In the genomic region with DNA sequence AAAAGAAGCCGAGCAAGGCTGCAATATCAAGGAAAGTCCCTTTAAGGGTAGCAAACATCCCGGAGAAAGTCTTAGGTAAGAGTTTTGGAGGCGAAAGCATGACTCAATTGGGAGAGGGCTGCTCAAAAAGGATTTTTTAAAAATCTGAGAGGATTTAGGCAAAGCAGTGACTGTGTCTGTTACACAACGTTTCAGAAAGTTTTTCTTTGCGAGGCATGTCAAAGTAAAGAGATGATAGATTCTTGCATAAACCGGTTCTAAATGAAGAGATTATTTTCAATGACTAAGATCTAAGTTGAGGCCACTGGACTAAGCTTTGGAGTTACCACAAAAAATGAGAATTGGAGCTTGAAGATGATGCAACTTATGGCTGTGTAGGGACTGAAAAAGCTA, we compare ENCODE assay signal across 14 cellular contexts. TPM values are rescaled to one million over a fixed set of nuclear protein-coding genes. Genes with fewer than 3 reads are reported as not detected.
A peak's percentile ranks its signal among the peaks of the same experiment; 100 is the strongest.
DNase-seq lines count a peak whose midpoint lies in the region; ATAC-seq and TF ChIP-seq lines count a peak whose summit lies in the region.
"Had no signal": no experiment of that assay in that cellular context is flagged by ENCODE, and none has a peak within 500 bp of the region (broad histone marks: within the 10 kb centered on the region; RNA-seq: fewer than 3 reads in every experiment).

No MANE protein-coding gene starts in this region.

- no peaks in the 10 kb centered on the region for H3K79me2 ChIP-seq in osteoblast (ENCODE audit: insufficient read depth, low read length)
- no peaks in the 10 kb centered on the region for H3K79me2 ChIP-seq in OCI-LY7 (ENCODE audit: insufficient read depth, low read depth, low read length)

- peak overlapping the region in 4 of 7 donors; percentile 3 to 52 (median 6) for H3K27ac Mint-ChIP-seq in CD14-positive monocyte
- H3K27ac Mint-ChIP-seq: activated CD4-positive, alpha-beta memory T cell treated with anti-CD3 and anti-CD28 coated beads, Interleukin-2, amount 10 ng/mL, durations not matched to agents 7 days and 5 days; activated naive CD4-positive, alpha-beta T cell treated with anti-CD3 and anti-CD28 coated beads for 36 hours; CD8-positive, alpha-beta T cell; T-helper 1 cell treated with Interleukin-12 subunit alpha and Interleukin-12 subunit beta and Interleukin-4 antibody, amounts not matched to agents 30 μg/mL and 1 μg/mL, for 36 hours had no signal

- H3K4me3 ChIP-seq in epithelial cell of esophagus (ENCODE audit: low read length) (no peak overlapping the region), osteoblast (ENCODE audit: insufficient read depth, low read length) (peak overlapping the region; percentile 40), OCI-LY7 (ENCODE audit: low read depth, low read length, poor library complexity, severe bottlenecking) (no peak overlapping the region), Peyer's patch (no peak overlapping the region)
- H3K4me3 ChIP-seq: upper lobe of left lung had no signal

- H4K20me1 ChIP-seq in osteoblast (ENCODE audit: insufficient read depth, low read length) (no peaks in the 10 kb centered on the region), OCI-LY7 (ENCODE audit: insufficient read depth, low read length) (no peaks in the 10 kb centered on the region)

- DNase-seq in CD14-positive monocyte (ENCODE audit: low spot score) (no peak), NOMO-1 treated with dmso at 0.1 percent for 144 hours (lab: John Stamatoyannopoulos, UW; ENCODE audit: unreplicated experiment) (peak; percentile 55), epithelial cell of esophagus (ENCODE audit: low read depth) (peak; percentile 71), osteoblast (ENCODE audit: insufficient read length, low spot score, missing footprints) (peak; percentile 84), OCI-LY7 (ENCODE audit: low spot score) (no peak), Peyer's patch (no peak)
- DNase-seq: activated CD4-positive, alpha-beta memory T cell treated with anti-CD3 and anti-CD28 coated beads, Interleukin-2, amount 10 ng/mL, durations not matched to agents 7 days and 5 days; activated naive CD4-positive, alpha-beta T cell treated with anti-CD3 and anti-CD28 coated beads for 36 hours; CD8-positive, alpha-beta T cell; NCI-H1048; upper lobe of left lung had no signal

- H3K27ac ChIP-seq in osteoblast (ENCODE audit: low read depth, low read length) (peak overlapping the region; percentile 58), OCI-LY7 (ENCODE audit: low read depth, low read length, poor library complexity, severe bottlenecking) (no peak overlapping the region), Peyer's patch (no peak overlapping the region)
- H3K27ac ChIP-seq: upper lobe of left lung had no signal

- H3K4me2 ChIP-seq in osteoblast (ENCODE audit: insufficient read depth, low read length) (peak overlapping the region; percentile 73), OCI-LY7 (ENCODE audit: low read length) (no peak overlapping the region)

- no peaks in the 10 kb centered on the region for H3K9me3 ChIP-seq in osteoblast (ENCODE audit: low read depth, low read length)
- H3K9me3 ChIP-seq in OCI-LY7 (ENCODE audit: low read length), result no peaks in the 10 kb centered on the region
- no peaks in the 10 kb centered on the region for H3K9me3 ChIP-seq in Peyer's patch
- H3K9me3 ChIP-seq: upper lobe of left lung had no signal

- intact Hi-C loops in CD14-positive monocyte (cut with micrococcal nuclease), result no loop called here
- intact Hi-C loops in OCI-LY7 (cut with micrococcal nuclease; ENCODE audit: unreplicated experiment), result no loop called here

- H3K36me3 Mint-ChIP-seq in CD14-positive monocyte, result no peaks in the 10 kb centered on the region
- H3K36me3 Mint-ChIP-seq: CD8-positive, alpha-beta T cell had no signal

- H2AFZ ChIP-seq in osteoblast (ENCODE audit: low read length) (peak overlapping the region; percentile 61), OCI-LY7 (ENCODE audit: low read length) (no peak overlapping the region)

- no peak for ATAC-seq in GM21576 (IDR thresholded peaks at IDR 0.05; ENCODE audit: unreplicated experiment)
- ATAC-seq in GM21390 (IDR thresholded peaks at IDR 0.05; ENCODE audit: unreplicated experiment), result no peak
- ATAC-seq: CD8-positive, alpha-beta T cell had no signal

- TF ChIP-seq POLR2A in Peyer's patch (IDR thresholded peaks at IDR 0.05), result no peak

- H3K27me3 ChIP-seq in osteoblast (ENCODE audit: insufficient read depth, low read length), result no peaks in the 10 kb centered on the region
- no peaks in the 10 kb centered on the region for H3K27me3 ChIP-seq in Peyer's patch
- H3K27me3 ChIP-seq: upper lobe of left lung had no signal

- no TSS peak for BruUV-seq in OCI-LY7 (replicated peaks; lab: Mats Ljungman, UMichigan)

- TF ChIP-seq CTCF in CD14-positive monocyte (IDR thresholded peaks at IDR 0.05) (no peak), epithelial cell of esophagus (IDR thresholded peaks at IDR 0.05; ENCODE audit: insufficient read depth, low read depth, low read length, missing control alignments) (no peak), osteoblast (IDR thresholded peaks at IDR 0.05; ENCODE audit: extremely low read depth, low read depth, low read length) (no peak), OCI-LY7 (conservative IDR thresholded peaks at IDR 0.05; ENCODE audit: low read length) (no peak), Peyer's patch (IDR thresholded peaks at IDR 0.05) (no peak)

- H3K4me1 ChIP-seq in osteoblast (ENCODE audit: insufficient read depth, low read length) (peaks cover 27% of the 10 kb centered on the region), OCI-LY7 (ENCODE audit: insufficient read depth, low read length, poor library complexity, severe bottlenecking) (no peaks in the 10 kb centered on the region), Peyer's patch (no peaks in the 10 kb centered on the region)
- H3K4me1 ChIP-seq: upper lobe of left lung had no signal

- H3K9me3 Mint-ChIP-seq in CD14-positive monocyte, result no peaks in the 10 kb centered on the region
- H3K9me3 Mint-ChIP-seq: activated CD4-positive, alpha-beta memory T cell treated with anti-CD3 and anti-CD28 coated beads, Interleukin-2, amount 10 ng/mL, durations not matched to agents 7 days and 5 days; activated naive CD4-positive, alpha-beta T cell treated with anti-CD3 and anti-CD28 coated beads for 36 hours; T-helper 1 cell treated with Interleukin-12 subunit alpha and Interleukin-12 subunit beta and Interleukin-4 antibody, amounts not matched to agents 30 μg/mL and 1 μg/mL, for 36 hours had no signal

- no peaks in the 10 kb centered on the region for H3K9me2 ChIP-seq in OCI-LY7 (ENCODE audit: insufficient read depth, low read length)

- CTCF ChIA-PET in OCI-LY7 (lab: Charles Lee; ENCODE audit: unreplicated experiment), result no interaction called here

- H3K36me3 ChIP-seq in osteoblast (ENCODE audit: insufficient read depth, low read length) (no peaks in the 10 kb centered on the region), OCI-LY7 (ENCODE audit: insufficient read depth, low read length) (no peaks in the 10 kb centered on the region), Peyer's patch (no peaks in the 10 kb centered on the region)
- H3K36me3 ChIP-seq: upper lobe of left lung had no signal

- no peaks in the 10 kb centered on the region for H3K27me3 Mint-ChIP-seq in CD14-positive monocyte (ENCODE audit: low read depth in 3 of 3)

- POLR2A ChIA-PET in OCI-LY7 (lab: Charles Lee), result no interaction called here

- no peak overlapping the region for H3K4me3 Mint-ChIP-seq in CD14-positive monocyte
- H3K4me3 Mint-ChIP-seq: activated CD4-positive, alpha-beta memory T cell treated with anti-CD3 and anti-CD28 coated beads, Interleukin-2, amount 10 ng/mL, durations not matched to agents 7 days and 5 days; activated naive CD4-positive, alpha-beta T cell treated with anti-CD3 and anti-CD28 coated beads for 36 hours; CD8-positive, alpha-beta T cell; T-helper 1 cell treated with Interleukin-12 subunit alpha and Interleukin-12 subunit beta and Interleukin-4 antibody, amounts not matched to agents 30 μg/mL and 1 μg/mL, for 36 hours had no signal

- peaks cover 11% of the 10 kb centered on the region for H3K4me1 Mint-ChIP-seq in CD14-positive monocyte
- H3K4me1 Mint-ChIP-seq: activated CD4-positive, alpha-beta memory T cell treated with anti-CD3 and anti-CD28 coated beads, Interleukin-2, amount 10 ng/mL, durations not matched to agents 7 days and 5 days had no signal

RNA-seq across cellular contexts. Expression of a gene that starts 43.7 kb away (rescaled TPM):
- polyA plus RNA-seq in CD14-positive monocyte, result under 1 TPM in 1 of 2 donors, not detected in 1; 0.04 TPM
- total RNA-seq in osteoblast (5.4 and 7.1 TPM in 2 replicates), OCI-LY7 (2022) (not detected in 2 replicates), Peyer's patch (under 1 TPM in 3 of 4 donors, not detected in 1; 0.27 to 0.83 (median 0.53) TPM)
- 0.03 TPM in 1 of 2 replicates, not detected in the other for total RNA-seq in OCI-LY7 (2014; rRNA removed; shearing (Covaris generic))
- total RNA-seq: CD8-positive, alpha-beta T cell had no signal

RNA-seq across cellular contexts. Expression of a gene that starts 49.1 kb away (rescaled TPM):
- polyA plus RNA-seq in CD14-positive monocyte, result 1 to 10 TPM in 1 of 2 donors, under 1 TPM in 1; 0.52 to 8.0 TPM
- 4.7 and 15.0 TPM in 2 replicates for total RNA-seq in osteoblast
- total RNA-seq in OCI-LY7 (2014; rRNA removed; shearing (Covaris generic)), result 4.0 and 4.6 TPM in 2 replicates
- total RNA-seq in OCI-LY7 (2022), result 19.8 and 21.6 TPM in 2 replicates
- total RNA-seq in Peyer's patch, result 1 to 10 TPM; 2.5 to 6.7 (median 4.4) TPM
- total RNA-seq: CD8-positive, alpha-beta T cell had no signal

RNA-seq across cellular contexts. Expression of a gene that starts 49.2 kb away (rescaled TPM):
- polyA plus RNA-seq in CD14-positive monocyte, result 1 to 10 TPM; 2.6 to 7.7 TPM
- total RNA-seq in osteoblast (21.0 and 21.5 TPM in 2 replicates), OCI-LY7 (2022) (11.0 and 11.3 TPM in 2 replicates), Peyer's patch (10 to 100 TPM in 3 of 4 donors, 1 to 10 TPM in 1; 7.9 to 24.8 (median 17.4) TPM)
- total RNA-seq in OCI-LY7 (2014; rRNA removed; shearing (Covaris generic)), result 2.9 and 3.5 TPM in 2 replicates

Comparison
In these comparisons a context has a peak if more than half of its experiments do, and no peak if none do; other contexts are left out.
1. DNase-seq: peak in NOMO-1 treated with dmso at 0.1 percent for 144 hours (single experiment), epithelial cell of esophagus (single experiment) and osteoblast (single experiment); none in CD14-positive monocyte (single experiment), OCI-LY7 (single experiment) and Peyer's patch (0 of 3).